8 cellular contexts compared by ENCODE assay signal in genomic region chr16:1363501-1364041, GRCh38. TPM values are rescaled to one million over a fixed set of nuclear protein-coding genes. Genes with fewer than 3 reads are reported as not detected.
A peak's percentile ranks its signal among the peaks of the same experiment; 100 is the strongest.
DNase-seq lines count a peak whose midpoint lies in the region; ATAC-seq lines count a peak whose summit lies in the region.

No MANE protein-coding gene starts in this region.

- H3K36me3 Mint-ChIP-seq in immature natural killer cell, result peaks cover 0 to 12% (median 5%) of the 10 kb centered on the region in 3 donors

- DNase-seq in D341Med (ENCODE audit: low spot score) (peak; percentile 92), HT-29 (ENCODE audit: low spot score) (peak; percentile 76), T-helper 2 cell (peak; percentile 30 to 72 (median 55)), astrocyte of the hippocampus (ENCODE audit: low read depth, low spot score) (peak; percentile 66), immature natural killer cell (peak; percentile 42 to 58 (median 49))
- peak; percentile 76 for DNase-seq in stimulated activated CD4-positive, alpha-beta T cell treated with anti-CD3 and anti-CD28 coated beads, Interleukin-4, amount 100 ng/mL, for 1 hour

- H3K9me3 Mint-ChIP-seq in immature natural killer cell, result no peaks in the 10 kb centered on the region

- ATAC-seq in HG02571 (IDR thresholded peaks at IDR 0.05; ENCODE audit: unreplicated experiment), result no peak
- no peak for ATAC-seq in HG02763 (IDR thresholded peaks at IDR 0.05; ENCODE audit: unreplicated experiment)

- no peaks in the 10 kb centered on the region for H3K4me1 Mint-ChIP-seq in immature natural killer cell

- no peak overlapping the region for H3K4me3 Mint-ChIP-seq in immature natural killer cell

- H3K27ac Mint-ChIP-seq in immature natural killer cell, result peak overlapping the region in 1 of 6 donors; percentile 66

- H3K27me3 Mint-ChIP-seq in immature natural killer cell (ENCODE audit: low read depth in 3 of 3), result peaks cover 2 to 4% (median 3%) of the 10 kb centered on the region in 3 donors

RNA-seq across cellular contexts. Expression of gene GNPTG, which starts 11.8 kb away (rescaled TPM):
- total RNA-seq in HT-29 (2014; rRNA removed; shearing (Covaris generic)), result 46.6 and 50.9 TPM in 2 replicates
- 10 to 100 TPM; 44.3 to 76.5 (median 64.1) TPM for polyA plus RNA-seq in immature natural killer cell

RNA-seq across cellular contexts. Expression of gene TSR3, which starts 11.9 kb away (rescaled TPM):
- total RNA-seq in HT-29 (2014; rRNA removed; shearing (Covaris generic)), result 155 and 181 TPM in 2 replicates
- polyA plus RNA-seq in immature natural killer cell, result 100 to 1,000 TPM; 104 to 143 (median 114) TPM

RNA-seq across cellular contexts. Expression of gene BAIAP3, which starts 30.1 kb away (rescaled TPM):
- 8.2 and 14.1 TPM in 2 replicates for total RNA-seq in HT-29 (2014; rRNA removed; shearing (Covaris generic))
- polyA plus RNA-seq in immature natural killer cell, result 1 to 10 TPM in 2 of 3 donors, not detected in 1; 1.9 to 4.0 TPM

RNA-seq across cellular contexts. Expression of gene UNKL, which starts 50.9 kb away (rescaled TPM):
- total RNA-seq in HT-29 (2014; rRNA removed; shearing (Covaris generic)), result 29.1 and 32.0 TPM in 2 replicates
- 10 to 100 TPM in 1 of 3 donors, 1 to 10 TPM in 2; 1.0 to 14.5 (median 5.9) TPM for polyA plus RNA-seq in immature natural killer cell

RNA-seq across cellular contexts. Expression of gene UBE2I, which starts 54.1 kb away (rescaled TPM):
- 90.1 and 116 TPM in 2 replicates for total RNA-seq in HT-29 (2014; rRNA removed; shearing (Covaris generic))
- 100 to 1,000 TPM in 2 of 3 donors, 10 to 100 TPM in 1; 94.1 to 119 (median 101) TPM for polyA plus RNA-seq in immature natural killer cell
